In the genomic region with DNA sequence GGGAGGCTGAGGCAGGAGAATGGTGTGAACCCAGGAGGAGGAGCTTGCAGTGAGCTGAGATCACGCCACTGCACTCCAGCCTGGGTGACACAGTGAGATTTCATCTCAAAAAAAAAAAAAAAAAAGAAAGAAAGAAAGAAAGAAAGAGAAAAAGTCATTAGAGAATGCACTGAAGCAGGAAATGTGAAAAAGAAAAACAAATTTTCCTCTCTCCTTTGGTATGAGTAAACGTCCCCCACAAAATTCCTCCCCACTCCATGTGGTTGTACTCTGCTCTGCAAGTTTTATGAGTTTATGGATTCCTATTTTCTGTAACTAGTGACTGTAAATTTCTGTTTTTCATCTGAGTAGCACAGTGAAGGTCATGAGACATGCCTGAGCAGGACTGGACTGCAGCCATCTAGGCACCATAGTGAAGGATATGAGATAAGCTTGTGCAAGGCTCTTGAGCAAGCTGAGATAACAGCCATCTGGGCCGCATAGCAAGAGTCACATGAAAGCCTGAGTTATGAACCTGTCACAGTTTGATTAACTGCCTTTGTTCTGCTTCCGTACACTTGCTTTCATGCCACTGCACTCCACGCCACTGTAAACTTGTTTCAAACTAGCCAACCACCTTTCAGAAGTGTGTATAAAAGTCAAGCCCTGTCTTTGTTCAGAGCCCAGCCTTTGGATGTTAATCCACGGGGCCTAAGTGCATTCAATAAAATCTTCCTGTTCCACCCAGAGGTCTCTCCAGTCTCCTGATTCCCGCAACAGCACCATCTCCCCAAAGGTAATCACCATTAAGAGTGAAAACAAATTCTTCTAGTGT, we compare ENCODE assay signal across 13 cellular contexts. TPM values are rescaled to one million over a fixed set of nuclear protein-coding genes. Genes with fewer than 3 reads are reported as not detected.
DNase-seq lines count a peak whose midpoint lies in the region; TF ChIP-seq lines count a peak whose summit lies in the region.
"Had no signal": no experiment of that assay in that cellular context is flagged by ENCODE, and none has a peak within 500 bp of the region (broad histone marks: within the 10 kb centered on the region; RNA-seq: fewer than 3 reads in every experiment).

No MANE protein-coding gene starts in this region.

- no peak for TF ChIP-seq POLR2A in prostate gland (IDR thresholded peaks at IDR 0.05)

- intact Hi-C loops in prostate gland (cut with DNase I), result no loop called here

- no peaks in the 10 kb centered on the region for H3K9me3 ChIP-seq in prostate gland

- no peak overlapping the region for H3K4me3 ChIP-seq in prostate gland
- H3K4me3 ChIP-seq: coronary artery had no signal

- TF ChIP-seq CTCF in prostate gland (IDR thresholded peaks at IDR 0.05), result no peak

- WGBS in prostate gland, result 35% methylated on average over 7 of the region's 7 CpGs

- DNase-seq in EL (peak; percentile 11), NOMO-1 (lab: John Stamatoyannopoulos, UW; ENCODE audit: unreplicated experiment in 2 of 2) (peak; percentile 9 to 24), epithelial cell of prostate (ENCODE audit: low read depth, low spot score) (peak; percentile 26), lung microvascular endothelial cell (ENCODE audit: low read depth in 2 of 2) (peak; percentile 14 to 62), islet precursor cell (no peak), epidermal melanocyte (ENCODE audit: insufficient read length, low spot score) (no peak), prostate gland (ENCODE audit: low spot score) (no peak)
- DNase-seq in stimulated activated CD4-positive, alpha-beta T cell treated with anti-CD3 and anti-CD28 coated beads, Interleukin-4, amount 100 ng/mL, for 1 hour, result no peak
- DNase-seq: activated B cell treated with CpG ODN at 0.5 μM for 24 hours; CD4-positive, CD25-positive, alpha-beta regulatory T cell; NCI-H187 treated with DMSO at 0.1 percent for 48 hours; RPMI8226 had no signal

- H3K27ac ChIP-seq in epithelial cell of prostate (peak overlapping the region; percentile 25), prostate gland (no peak overlapping the region)
- H3K27ac ChIP-seq: coronary artery had no signal

- H3K36me3 ChIP-seq in prostate gland, result no peaks in the 10 kb centered on the region

- no peaks in the 10 kb centered on the region for H3K4me1 ChIP-seq in prostate gland (replicated peaks)

- no peaks in the 10 kb centered on the region for H3K27me3 ChIP-seq in prostate gland (replicated peaks; ENCODE audit: insufficient read depth)

RNA-seq across cellular contexts. Expression of gene SKA1, which starts 50.2 kb away (rescaled TPM):
- total RNA-seq in lung microvascular endothelial cell (1.4 and 4.6 TPM in 2 replicates), prostate gland (1 to 10 TPM; 2.6 to 2.7 TPM)

Comparison
In these comparisons a context has a peak if more than half of its experiments do, and no peak if none do; other contexts are left out.
1. DNase-seq: peak in EL (single experiment), NOMO-1 (2 of 2), epithelial cell of prostate (single experiment) and lung microvascular endothelial cell (2 of 2); none in stimulated activated CD4-positive, alpha-beta T cell treated with anti-CD3 and anti-CD28 coated beads, Interleukin-4, amount 100 ng/mL, for 1 hour (single experiment), islet precursor cell (single experiment), epidermal melanocyte (single experiment) and prostate gland (single experiment).